13 cellular contexts compared by ENCODE assay signal in the genomic region with DNA sequence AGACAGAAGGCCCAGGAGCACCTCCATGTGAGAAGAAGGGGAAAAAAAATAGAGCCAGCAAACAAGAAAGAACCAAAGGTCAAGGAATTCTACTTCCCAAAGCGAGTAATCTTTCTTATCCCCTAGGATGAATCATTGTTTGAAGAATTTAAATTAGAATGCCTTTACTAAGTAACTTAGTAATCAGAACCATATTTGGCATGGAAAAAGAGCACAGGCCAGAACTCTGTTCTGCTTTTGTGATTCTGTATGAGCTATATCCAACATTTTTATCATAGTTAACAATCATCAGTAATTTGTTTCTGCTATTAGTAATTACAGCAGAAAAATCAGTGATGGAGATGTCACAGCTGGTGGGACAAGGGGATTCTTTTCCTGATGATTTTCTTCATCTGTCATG.
DNase-seq lines count a peak whose midpoint lies in the region; ATAC-seq and TF ChIP-seq lines count a peak whose summit lies in the region.
"Had no signal": no experiment of that assay in that cellular context is flagged by ENCODE, and none has a peak within 500 bp of the region (broad histone marks: within the 10 kb centered on the region; RNA-seq: fewer than 3 reads in every experiment).

No MANE protein-coding gene starts in this region.

- 0 to 5% methylated on average over 1 of the region's 1 CpG for WGBS in aorta, 2 donors

- H3K4me3 ChIP-seq in brain microvascular endothelial cell (ENCODE audit: low read depth, low read length), result no peak overlapping the region
- H3K4me3 ChIP-seq in kidney epithelial cell (ENCODE audit: low read depth, low read length), result no peak overlapping the region
- no peak overlapping the region for H3K4me3 ChIP-seq in aorta (ENCODE audit: low read length in 2 of 2)

- intact Hi-C loops in aorta (cut with DNase I), result no loop called here

- no peaks in the 10 kb centered on the region for H3K27me3 Mint-ChIP-seq in activated CD8-positive, alpha-beta T cell treated with anti-CD3 and anti-CD28 coated beads, Interleukin-2, amount 10 ng/mL, durations not matched to agents 7 days and 5 days (ENCODE audit: low read depth)
- H3K27me3 Mint-ChIP-seq: effector memory CD8-positive, alpha-beta T cell; stimulated activated memory B cell treated with anti-CD40 and anti-IgM and Interleukin-4, amounts not matched to agents 10 μg/mL and 1 μg/mL and 100 μg/mL, for 72 hours had no signal

- H3K9me3 Mint-ChIP-seq in activated CD8-positive, alpha-beta T cell treated with anti-CD3 and anti-CD28 coated beads, Interleukin-2, amount 10 ng/mL, durations not matched to agents 7 days and 5 days (ENCODE audit: insufficient read depth), result no peaks in the 10 kb centered on the region
- H3K9me3 Mint-ChIP-seq: nephron progenitor cell; T-helper 2 cell treated with Interferon-gamma antibody and Interleukin-4, amounts not matched to agents 5 μg/mL and 100 μg/mL, for 36 hours had no signal

- H3K27me3 ChIP-seq in brain microvascular endothelial cell (replicated peaks), result no peaks in the 10 kb centered on the region
- no peaks in the 10 kb centered on the region for H3K27me3 ChIP-seq in kidney epithelial cell (ENCODE audit: control insufficient read depth, insufficient read depth, low read length)
- no peaks in the 10 kb centered on the region for H3K27me3 ChIP-seq in aorta (ENCODE audit: control insufficient read depth in 1 of 2, insufficient read depth in 2 of 2, low read length in 1 of 2)

- DNase-seq in HS-5 (ENCODE audit: low read depth) (peak; percentile 48), brain microvascular endothelial cell (peak; percentile 12), kidney epithelial cell (ENCODE audit: low read depth) (peak; percentile 59), aorta (no peak)
- no peak for DNase-seq in activated CD8-positive, alpha-beta T cell treated with anti-CD3 and anti-CD28 coated beads, Interleukin-2, amount 10 ng/mL, durations not matched to agents 7 days and 5 days
- DNase-seq: activated naive CD4-positive, alpha-beta T cell treated with anti-CD3 and anti-CD28 coated beads, Interleukin-2, amount 50 U/mL, for 16 hours; effector memory CD8-positive, alpha-beta T cell; NCI-H2029 treated with DMSO at 0.1 percent for 48 hours; nephron progenitor cell had no signal

- peak; percentile 55 for ATAC-seq in aorta (ENCODE audit: low FRiP score)
- no peak for ATAC-seq in activated CD8-positive, alpha-beta T cell treated with anti-CD3 and anti-CD28 coated beads, Interleukin-2, amount 10 ng/mL, durations not matched to agents 7 days and 5 days
- no peak for ATAC-seq in GM18868 (IDR thresholded peaks at IDR 0.05; ENCODE audit: unreplicated experiment)
- no peak for ATAC-seq in GM18498 (IDR thresholded peaks at IDR 0.05; ENCODE audit: unreplicated experiment)
- ATAC-seq: effector memory CD8-positive, alpha-beta T cell; stimulated activated memory B cell treated with anti-CD40 and anti-IgM and Interleukin-4, amounts not matched to agents 10 μg/mL and 1 μg/mL and 100 μg/mL, for 72 hours had no signal

- no peaks in the 10 kb centered on the region for H3K36me3 ChIP-seq in brain microvascular endothelial cell (replicated peaks)
- H3K36me3 ChIP-seq in kidney epithelial cell (ENCODE audit: control insufficient read depth, insufficient read depth, low read length), result no peaks in the 10 kb centered on the region
- no peaks in the 10 kb centered on the region for H3K36me3 ChIP-seq in aorta (ENCODE audit: control insufficient read depth in 1 of 2, insufficient read depth in 2 of 2, low read length in 1 of 2)

- TF ChIP-seq CTCF in brain microvascular endothelial cell (IDR thresholded peaks at IDR 0.05; ENCODE audit: low read depth, low read length, missing control alignments) (no peak), kidney epithelial cell (IDR thresholded peaks at IDR 0.05; ENCODE audit: insufficient read depth, low read length, poor library complexity, severe bottlenecking) (no peak)

- POLR2A ChIA-PET in activated CD8-positive, alpha-beta T cell treated with anti-CD3 and anti-CD28 coated beads, Interleukin-2, amount 10 ng/mL, durations not matched to agents 7 days and 5 days (lab: Charles Lee), result no interaction called here

- no peaks in the 10 kb centered on the region for H3K9me3 ChIP-seq in aorta (ENCODE audit: control insufficient read depth, low read length)

- H3K36me3 Mint-ChIP-seq in activated CD8-positive, alpha-beta T cell treated with anti-CD3 and anti-CD28 coated beads, Interleukin-2, amount 10 ng/mL, durations not matched to agents 7 days and 5 days (ENCODE audit: low read depth), result no peaks in the 10 kb centered on the region
- H3K36me3 Mint-ChIP-seq: stimulated activated memory B cell treated with anti-CD40 and anti-IgM and Interleukin-4, amounts not matched to agents 10 μg/mL and 1 μg/mL and 100 μg/mL, for 72 hours had no signal

- no peak overlapping the region for H3K27ac Mint-ChIP-seq in activated CD8-positive, alpha-beta T cell treated with anti-CD3 and anti-CD28 coated beads, Interleukin-2, amount 10 ng/mL, durations not matched to agents 7 days and 5 days
- H3K27ac Mint-ChIP-seq: effector memory CD8-positive, alpha-beta T cell; nephron progenitor cell; stimulated activated memory B cell treated with anti-CD40 and anti-IgM and Interleukin-4, amounts not matched to agents 10 μg/mL and 1 μg/mL and 100 μg/mL, for 72 hours; T-helper 2 cell treated with Interferon-gamma antibody and Interleukin-4, amounts not matched to agents 5 μg/mL and 100 μg/mL, for 36 hours had no signal

- H3K4me1 ChIP-seq in aorta (ENCODE audit: control insufficient read depth in 1 of 2, insufficient read depth in 2 of 2, low read length in 2 of 2), result peaks cover 2% of the 10 kb centered on the region in 2 donors

- in situ Hi-C loops in brain microvascular endothelial cell (cut with HindIII; ENCODE audit: low pct_ligation_motif_present, low sequenced_read_pairs), result no loop called here

- H3K27ac ChIP-seq in brain microvascular endothelial cell (peak overlapping the region; percentile 37), aorta (ENCODE audit: low read depth in 1 of 2, low read length in 2 of 2) (peak overlapping the region in 1 of 2 donors; percentile 82)

- no peaks in the 10 kb centered on the region for H3K4me1 Mint-ChIP-seq in activated CD8-positive, alpha-beta T cell treated with anti-CD3 and anti-CD28 coated beads, Interleukin-2, amount 10 ng/mL, durations not matched to agents 7 days and 5 days (ENCODE audit: low read depth)
- H3K4me1 Mint-ChIP-seq: nephron progenitor cell; stimulated activated memory B cell treated with anti-CD40 and anti-IgM and Interleukin-4, amounts not matched to agents 10 μg/mL and 1 μg/mL and 100 μg/mL, for 72 hours had no signal

- CTCF ChIA-PET in activated CD8-positive, alpha-beta T cell treated with anti-CD3 and anti-CD28 coated beads, Interleukin-2, amount 10 ng/mL, durations not matched to agents 7 days and 5 days (lab: Charles Lee), result interaction anchor here (1.1 kb wide), 1 partner anchor 100 kb away, joined by 3 read pairs; no protein-coding TSS in a partner anchor

- no peak overlapping the region for H3K4me3 Mint-ChIP-seq in activated CD8-positive, alpha-beta T cell treated with anti-CD3 and anti-CD28 coated beads, Interleukin-2, amount 10 ng/mL, durations not matched to agents 7 days and 5 days
- H3K4me3 Mint-ChIP-seq: effector memory CD8-positive, alpha-beta T cell; nephron progenitor cell; stimulated activated memory B cell treated with anti-CD40 and anti-IgM and Interleukin-4, amounts not matched to agents 10 μg/mL and 1 μg/mL and 100 μg/mL, for 72 hours; T-helper 2 cell treated with Interferon-gamma antibody and Interleukin-4, amounts not matched to agents 5 μg/mL and 100 μg/mL, for 36 hours had no signal

Comparison
In these comparisons a context has a peak if more than half of its experiments do, and no peak if none do; other contexts are left out.
1. DNase-seq: peak in HS-5 (single experiment), brain microvascular endothelial cell (single experiment) and kidney epithelial cell (single experiment); none in aorta (0 of 2) and activated CD8-positive, alpha-beta T cell treated with anti-CD3 and anti-CD28 coated beads, Interleukin-2, amount 10 ng/mL, durations not matched to agents 7 days and 5 days (single experiment).